In genomic region chr1:203672354-203672753, GRCh38 we compare ENCODE assay signal across 8 cellular contexts. TPM values are rescaled to one million over a fixed set of nuclear protein-coding genes. Genes with fewer than 3 reads are reported as not detected.
A peak's percentile ranks its signal among the peaks of the same experiment; 100 is the strongest.
DNase-seq lines count a peak whose midpoint lies in the region; ATAC-seq and TF ChIP-seq lines count a peak whose summit lies in the region.

No MANE protein-coding gene starts in this region.

- intact Hi-C loops in left ventricle myocardium inferior (cut with micrococcal nuclease) (no loop called here), gastrocnemius medialis (cut with DNase I; ENCODE audit: low total_unique reads) (loop anchor here (5.0 kb wide), 1 partner anchor 45 kb away; the partner anchor contains the start of gene ATP2B4), PC-9 (cut with micrococcal nuclease; ENCODE audit: unreplicated experiment) (no loop called here)

- TF ChIP-seq POLR2A in gastrocnemius medialis (IDR thresholded peaks at IDR 0.05) = no peak

- H2AFZ ChIP-seq in PC-9 = no peak overlapping the region

- H3K79me2 ChIP-seq in PC-9 (ENCODE audit: low read depth) = peaks cover 49% of the 10 kb centered on the region; the same call in 1 of the 2 replicates

- peak overlapping the region; percentile 75 for H3K4me3 Mint-ChIP-seq in HFFc6

- H3K9me3 Mint-ChIP-seq in HFFc6 = no peaks in the 10 kb centered on the region

- H3K27ac ChIP-seq in left ventricle myocardium inferior (replicated peaks) = peak overlapping the region; percentile 91
- peak overlapping the region; percentile 64 to 82 (median 70) for H3K27ac ChIP-seq in gastrocnemius medialis
- no peak overlapping the region for H3K27ac ChIP-seq in PC-9

- DNase-seq in HFFc6 (peak; percentile 74), adipocyte (ENCODE audit: low read depth) (peak; percentile 34), left ventricle myocardium inferior (peak; percentile 67), gastrocnemius medialis (peak in 1 of 2 donors; percentile 34), PC-9 (no peak), NOMO-1 (lab: John Stamatoyannopoulos, UW; ENCODE audit: unreplicated experiment in 2 of 2) (no peak)

- ATAC-seq in gastrocnemius medialis (peak in 1 of 2 donors; percentile 49), HG02970 (IDR thresholded peaks at IDR 0.05; ENCODE audit: low FRiP score, unreplicated experiment) (no peak), HG03342 (IDR thresholded peaks at IDR 0.05; ENCODE audit: unreplicated experiment) (no peak)

- TF ChIP-seq CTCF in HFFc6 (IDR thresholded peaks at IDR 0.05) = no peak
- TF ChIP-seq CTCF in left ventricle myocardium inferior (IDR thresholded peaks at IDR 0.05; ENCODE audit: borderline replicate concordance) = no peak
- no peak for TF ChIP-seq CTCF in gastrocnemius medialis (IDR thresholded peaks at IDR 0.05 in 4 of 5, conservative IDR thresholded peaks at IDR 0.05 in 1 of 5)
- no peak for TF ChIP-seq CTCF in PC-9 (conservative IDR thresholded peaks at IDR 0.05)

- H3K4me1 Mint-ChIP-seq in HFFc6 (ENCODE audit: low read depth) = peaks cover 92% of the 10 kb centered on the region

- H3F3A ChIP-seq in PC-9 (ENCODE audit: insufficient read depth, low read depth) = peaks cover 29% of the 10 kb centered on the region; the same call in 1 of the 2 replicates

- BruUV-seq in PC-9 (replicated peaks; lab: Mats Ljungman, UMichigan) = no TSS peak

- H3K27me3 Mint-ChIP-seq in HFFc6 (ENCODE audit: insufficient read depth) = peaks cover 9% of the 10 kb centered on the region

- peaks cover 37% of the 10 kb centered on the region for H3K36me3 ChIP-seq in adipocyte (ENCODE audit: control insufficient read depth, insufficient read depth, low read length, severe bottlenecking)
- H3K36me3 ChIP-seq in left ventricle myocardium inferior = no peaks in the 10 kb centered on the region
- no peaks in the 10 kb centered on the region for H3K36me3 ChIP-seq in gastrocnemius medialis
- no peaks in the 10 kb centered on the region for H3K36me3 ChIP-seq in PC-9 (ENCODE audit: low read depth)

- H3K4me2 ChIP-seq in PC-9 = no peak overlapping the region

- H3K9me2 ChIP-seq in PC-9 (ENCODE audit: insufficient read depth) = no peaks in the 10 kb centered on the region

- no peak overlapping the region for H3K4me3 ChIP-seq in adipocyte (ENCODE audit: low read length)
- H3K4me3 ChIP-seq in left ventricle myocardium inferior = peak overlapping the region; percentile 43
- peak overlapping the region in 1 of 4 donors; percentile 27 for H3K4me3 ChIP-seq in gastrocnemius medialis
- H3K4me3 ChIP-seq in PC-9 = no peak overlapping the region

- H3K27me3 ChIP-seq in adipocyte (replicated peaks; ENCODE audit: control insufficient read depth, insufficient read depth, low read length) (no peaks in the 10 kb centered on the region), left ventricle myocardium inferior (ENCODE audit: low read depth) (no peaks in the 10 kb centered on the region), gastrocnemius medialis (no peaks in the 10 kb centered on the region), PC-9 (ENCODE audit: insufficient read depth, low read depth) (no peaks in the 10 kb centered on the region)

- H3K27ac Mint-ChIP-seq in HFFc6 = peak overlapping the region; percentile 97

- no peaks in the 10 kb centered on the region for H4K20me1 ChIP-seq in PC-9 (ENCODE audit: insufficient read depth)

- H3K9ac ChIP-seq in adipocyte (ENCODE audit: low read length) = peak overlapping the region; percentile 49

- H3K36me3 Mint-ChIP-seq in HFFc6 (ENCODE audit: low read depth) = peaks cover 42% of the 10 kb centered on the region

- H3K4me1 ChIP-seq in adipocyte (ENCODE audit: control insufficient read depth, insufficient read depth, low read length) (peaks cover 77% of the 10 kb centered on the region), left ventricle myocardium inferior (peaks cover 99% of the 10 kb centered on the region), gastrocnemius medialis (peaks cover 42 to 55% of the 10 kb centered on the region in 2 donors), PC-9 (replicated peaks; ENCODE audit: insufficient read depth) (peaks cover 48% of the 10 kb centered on the region)

- POLR2A ChIA-PET in PC-9 (lab: Charles Lee; ENCODE audit: unreplicated experiment) = no interaction called here

- in situ Hi-C loops in gastrocnemius medialis (cut with MboI; ENCODE audit: low sequenced_read_pairs in 4 of 4) = no loop called here

- H3K9me3 ChIP-seq in adipocyte (ENCODE audit: control insufficient read depth, low read length) (no peaks in the 10 kb centered on the region), left ventricle myocardium inferior (replicated peaks) (no peaks in the 10 kb centered on the region), gastrocnemius medialis (no peaks in the 10 kb centered on the region), PC-9 (ENCODE audit: insufficient read depth, low read depth) (no peaks in the 10 kb centered on the region)

- CTCF ChIA-PET in PC-9 (lab: Charles Lee) = interaction anchor here (0.6 kb wide), 2 partner anchors 81 to 97 kb away, joined by 3 to 4 read pairs; no protein-coding TSS in a partner anchor

RNA-seq across cellular contexts. Expression of gene ATP2B4, which starts 45.7 kb away (rescaled TPM):
- 100 to 1,000 TPM; 199 to 243 (median 221) TPM for total RNA-seq in HFFc6 (2021; fragmentation: NEBNext Ultra II Directional; extraction: Animal tissue kit (Norgen Biotek cat#: 25700))
- 97.7 TPM for total RNA-seq in left ventricle myocardium inferior
- total RNA-seq in gastrocnemius medialis = 10 to 100 TPM in 3 of 4 donors, 1 to 10 TPM in 1; 9.3 to 19.0 (median 12.0) TPM
- 31.2 and 39.7 TPM in 2 replicates for total RNA-seq in PC-9 (2021)

Comparison
In these comparisons a context has a peak if more than half of its experiments do, and no peak if none do; other contexts are left out.
1. DNase-seq: peak in HFFc6 (single experiment), adipocyte (single experiment) and left ventricle myocardium inferior (single experiment); none in PC-9 (0 of 2) and NOMO-1 (0 of 2).